ENCODE assay signal across 7 cellular contexts in the genomic region with DNA sequence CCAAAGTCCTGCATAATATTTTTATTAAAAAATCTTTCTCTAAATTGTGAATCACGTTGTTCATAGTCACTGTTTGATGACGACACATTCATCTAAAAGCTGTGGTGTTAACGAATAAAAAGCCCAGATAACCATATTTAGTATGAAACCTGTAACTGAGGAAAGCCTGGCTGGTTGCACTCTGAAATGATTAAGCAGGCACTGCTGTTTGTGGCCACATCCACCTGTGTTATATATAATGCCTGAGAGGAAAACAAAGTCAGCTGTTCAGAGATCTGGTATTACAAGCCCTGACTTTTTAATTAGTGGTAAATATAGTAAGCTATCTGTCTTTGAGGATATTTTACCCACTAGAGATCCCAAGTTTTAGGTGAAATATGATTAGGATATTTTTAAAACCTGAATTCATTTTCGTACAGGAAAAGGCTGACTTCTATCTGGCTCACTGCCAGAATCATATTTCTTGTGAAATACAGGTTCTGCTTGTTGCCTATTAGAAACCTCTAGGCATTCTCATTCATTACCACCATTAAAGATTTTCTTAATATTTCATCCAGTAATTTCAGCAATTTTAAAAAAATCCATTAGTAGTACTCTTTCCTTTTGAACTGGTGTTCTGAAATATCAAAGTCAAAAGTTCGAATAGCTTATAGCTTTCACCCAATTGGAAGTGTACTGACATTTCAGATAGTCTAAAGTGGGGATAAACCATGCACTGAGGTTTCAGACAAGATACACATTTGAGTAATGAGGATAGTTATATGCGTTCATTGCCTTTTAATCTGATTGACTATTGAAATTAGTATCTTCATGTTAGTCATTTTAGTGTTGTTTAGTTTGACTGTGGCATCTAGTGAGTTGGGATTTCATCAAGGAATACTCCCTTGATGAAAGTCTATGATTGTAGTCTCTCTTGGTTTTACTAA.
DNase-seq lines count a peak whose midpoint lies in the region; ATAC-seq and TF ChIP-seq lines count a peak whose summit lies in the region.

No MANE protein-coding gene starts in this region.

- peaks cover 0 to 7% (median 0%) of the 10 kb centered on the region in 3 donors for H3K4me1 Mint-ChIP-seq in CD8-positive, alpha-beta memory T cell

- no peak overlapping the region for H3K27ac ChIP-seq in MM.1S (ENCODE audit: low read length)
- H3K27ac ChIP-seq in mesenchymal stem cell (ENCODE audit: low read length, poor library complexity, severe bottlenecking) = no peak overlapping the region
- no peak overlapping the region for H3K27ac ChIP-seq in CD8-positive, alpha-beta memory T cell (ENCODE audit: low read depth, low read length)

- peaks cover 0 to 4% (median 0%) of the 10 kb centered on the region in 5 donors for H3K9me3 Mint-ChIP-seq in CD8-positive, alpha-beta memory T cell

- H3K23ac ChIP-seq in mesenchymal stem cell (ENCODE audit: low read length in 2 of 2) = no peak overlapping the region

- H3K27ac Mint-ChIP-seq in CD8-positive, alpha-beta memory T cell = no peak overlapping the region

- H3F3A ChIP-seq in MM.1S (ENCODE audit: insufficient read depth, low read length) = no peaks in the 10 kb centered on the region

- no peaks in the 10 kb centered on the region for H3K27me3 Mint-ChIP-seq in CD8-positive, alpha-beta memory T cell

- H3K79me1 ChIP-seq in mesenchymal stem cell (replicated peaks; ENCODE audit: low read length, poor library complexity, severe bottlenecking) = peaks cover 16% of the 10 kb centered on the region

- no peaks in the 10 kb centered on the region for H4K20me1 ChIP-seq in MM.1S (ENCODE audit: insufficient read depth, low read length)

- H3K4me1 ChIP-seq in MM.1S (ENCODE audit: low read length) (no peaks in the 10 kb centered on the region), mesenchymal stem cell (ENCODE audit: control insufficient read depth, insufficient read depth, low read depth, low read length) (peaks cover 1% of the 10 kb centered on the region)
- no peaks in the 10 kb centered on the region for H3K4me1 ChIP-seq in CD8-positive, alpha-beta memory T cell (ENCODE audit: insufficient read depth, low read length)

- H4K8ac ChIP-seq in mesenchymal stem cell (ENCODE audit: low read length) = no peak overlapping the region

- peak; percentile 30 for DNase-seq in MM.1S
- peak; percentile 35 for DNase-seq in mesenchymal stem cell
- no peak for DNase-seq in CD8-positive, alpha-beta memory T cell
- DNase-seq in activated CD8-positive, alpha-beta memory T cell treated with anti-CD3 and anti-CD28 coated beads, Interleukin-2, amount 50 U/mL, for 48 hours = no peak
- no peak for DNase-seq in NCI-H1694 treated with DMSO at 0.1 percent for 48 hours (lab: John Stamatoyannopoulos, UW)

- H3K9me2 ChIP-seq in MM.1S (replicated peaks; ENCODE audit: insufficient read depth, low read length) = no peaks in the 10 kb centered on the region

- no peaks in the 10 kb centered on the region for H3K9me3 ChIP-seq in MM.1S (replicated peaks; ENCODE audit: insufficient read depth, low read length)
- H3K9me3 ChIP-seq in mesenchymal stem cell (ENCODE audit: control insufficient read depth, low read length) = no peaks in the 10 kb centered on the region
- no peaks in the 10 kb centered on the region for H3K9me3 ChIP-seq in CD8-positive, alpha-beta memory T cell (ENCODE audit: low read length)

- H2BK12ac ChIP-seq in mesenchymal stem cell (ENCODE audit: low read length in 2 of 2) = no peak overlapping the region

- H3K14ac ChIP-seq in mesenchymal stem cell (ENCODE audit: low read length in 2 of 2) = no peak overlapping the region

- H2BK15ac ChIP-seq in mesenchymal stem cell (ENCODE audit: low read depth, poor library complexity, severe bottlenecking) = no peak overlapping the region

- H2AFZ ChIP-seq in MM.1S (ENCODE audit: low read length) (no peak overlapping the region), mesenchymal stem cell (ENCODE audit: low read depth, low read length) (no peak overlapping the region)

- H3K4me3 Mint-ChIP-seq in CD8-positive, alpha-beta memory T cell = no peak overlapping the region

- no peak overlapping the region for H4K91ac ChIP-seq in mesenchymal stem cell (ENCODE audit: low read length)

- H3K4me2 ChIP-seq in MM.1S (ENCODE audit: low read depth, low read length) (no peak overlapping the region), mesenchymal stem cell (ENCODE audit: low read length, poor library complexity, severe bottlenecking) (no peak overlapping the region)

- no peak overlapping the region for H2AK5ac ChIP-seq in mesenchymal stem cell (ENCODE audit: low read length, severe bottlenecking)

- POLR2A ChIA-PET in CD8-positive, alpha-beta memory T cell (lab: Charles Lee) = no interaction called here

- H3K36me3 ChIP-seq in MM.1S (replicated peaks; ENCODE audit: insufficient read depth, low read length) (no peaks in the 10 kb centered on the region), mesenchymal stem cell (ENCODE audit: control insufficient read depth in 1 of 2, insufficient read depth in 2 of 2, low read depth in 1 of 2, low read length in 2 of 2) (peaks cover 5 to 32% of the 10 kb centered on the region in 2 experiments)
- H3K36me3 ChIP-seq in CD8-positive, alpha-beta memory T cell (ENCODE audit: insufficient read depth, low read length) = no peaks in the 10 kb centered on the region

- H3K27me3 ChIP-seq in MM.1S (replicated peaks; ENCODE audit: insufficient read depth, low read length) = no peaks in the 10 kb centered on the region
- H3K27me3 ChIP-seq in mesenchymal stem cell (ENCODE audit: control insufficient read depth in 1 of 2, insufficient read depth in 1 of 2, low read length in 2 of 2) = no peaks in the 10 kb centered on the region
- no peaks in the 10 kb centered on the region for H3K27me3 ChIP-seq in CD8-positive, alpha-beta memory T cell (ENCODE audit: insufficient read depth, low read length, poor library complexity, severe bottlenecking)

- no peak overlapping the region for H2BK5ac ChIP-seq in mesenchymal stem cell (ENCODE audit: low read depth, low read length, poor library complexity, severe bottlenecking)

- peaks cover 5 to 27% (median 6%) of the 10 kb centered on the region in 3 donors for H3K36me3 Mint-ChIP-seq in CD8-positive, alpha-beta memory T cell

- H3K9ac ChIP-seq in MM.1S (ENCODE audit: low read length) = no peak overlapping the region
- peak overlapping the region; percentile 47 for H3K9ac ChIP-seq in mesenchymal stem cell (ENCODE audit: low read length)

- H3K79me2 ChIP-seq in MM.1S (ENCODE audit: low read length) = no peaks in the 10 kb centered on the region

- WGBS in mesenchymal stem cell = 93% methylated on average over 6 of the region's 6 CpGs

- TF ChIP-seq CTCF in MM.1S (IDR thresholded peaks at IDR 0.05; ENCODE audit: low read length) = no peak

- no peak overlapping the region for H3K4ac ChIP-seq in mesenchymal stem cell (ENCODE audit: low read depth in 1 of 2, low read length in 2 of 2)

- no peak overlapping the region for H2BK120ac ChIP-seq in mesenchymal stem cell (ENCODE audit: low read depth, low read length)

- ATAC-seq in GM19023 (IDR thresholded peaks at IDR 0.05; ENCODE audit: unreplicated experiment) (peak; percentile 84), HG02588 (IDR thresholded peaks at IDR 0.05; ENCODE audit: unreplicated experiment) (peak; percentile 78)

- H3K4me3 ChIP-seq in MM.1S (ENCODE audit: low read length) (no peak overlapping the region), mesenchymal stem cell (ENCODE audit: insufficient read depth in 1 of 2, low read depth in 1 of 2, low read length in 2 of 2) (no peak overlapping the region)
- H3K4me3 ChIP-seq in CD8-positive, alpha-beta memory T cell (ENCODE audit: low read length) = no peak overlapping the region

- CTCF ChIA-PET in CD8-positive, alpha-beta memory T cell (lab: Charles Lee) = interaction anchor here (0.7 to 3.1 kb wide), 2 partner anchors 20 to 41 kb away, joined by 3 to 15 read pairs; no protein-coding TSS in a partner anchor

- H3K18ac ChIP-seq in mesenchymal stem cell (ENCODE audit: low read depth in 1 of 2, low read length in 2 of 2) = no peak overlapping the region

Comparison
In these comparisons a context has a peak if more than half of its experiments do, and no peak if none do; other contexts are left out.
1. DNase-seq: peak in MM.1S (single experiment) and mesenchymal stem cell (single experiment); none in CD8-positive, alpha-beta memory T cell (0 of 5), activated CD8-positive, alpha-beta memory T cell treated with anti-CD3 and anti-CD28 coated beads, Interleukin-2, amount 50 U/mL, for 48 hours (single experiment) and NCI-H1694 treated with DMSO at 0.1 percent for 48 hours (single experiment).